ENCODE assay signal across 8 cellular contexts in the genomic region with DNA sequence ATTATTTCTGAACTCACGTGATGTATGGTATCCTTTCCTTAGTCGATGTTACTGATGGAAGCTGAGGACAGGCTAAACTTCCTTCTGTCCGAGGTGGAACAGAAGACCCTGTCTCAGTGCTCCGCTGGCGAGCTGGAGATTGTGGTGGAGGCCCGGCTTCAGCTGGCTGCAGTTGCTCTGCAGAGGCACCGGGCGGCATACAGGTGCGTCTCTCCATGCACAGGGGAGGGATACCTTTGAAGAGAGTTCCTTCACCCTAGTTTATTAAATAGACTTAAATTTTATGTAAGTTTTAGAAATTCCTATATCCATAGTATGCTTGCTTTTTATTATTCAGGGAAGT.
DNase-seq lines count a peak whose midpoint lies in the region; ATAC-seq and TF ChIP-seq lines count a peak whose summit lies in the region.

No MANE protein-coding gene starts in this region.

- no peaks in the 10 kb centered on the region for H3K36me3 ChIP-seq in ascending aorta
- no peaks in the 10 kb centered on the region for H3K36me3 ChIP-seq in lower lobe of right lung

- DNase-seq in AG20443 (ENCODE audit: low spot score) (peak; percentile 41), NCI-H748 (lab: John Stamatoyannopoulos, UW; ENCODE audit: unreplicated experiment) (peak; percentile 87), ascending aorta (ENCODE audit: low spot score in 2 of 2) (no peak), lower lobe of right lung (no peak), NCI-H187 treated with DMSO at 0.1 percent for 48 hours (lab: John Stamatoyannopoulos, UW) (no peak), mesenteric fat pad (ENCODE audit: low spot score) (no peak)

- H3K27me3 ChIP-seq in ascending aorta (no peaks in the 10 kb centered on the region), lower lobe of right lung (ENCODE audit: low read depth) (no peaks in the 10 kb centered on the region)

- intact Hi-C loops in ascending aorta (cut with DNase I) (no loop called here), lower lobe of right lung (cut with DNase I) (no loop called here)

- H3K4me3 ChIP-seq in ascending aorta: peak overlapping the region; percentile 33 to 47
- H3K4me3 ChIP-seq in lower lobe of right lung: peak overlapping the region; percentile 50

- H3K9me3 ChIP-seq in ascending aorta: no peaks in the 10 kb centered on the region
- no peaks in the 10 kb centered on the region for H3K9me3 ChIP-seq in lower lobe of right lung

- peak; percentile 60 for ATAC-seq in GM18858 (IDR thresholded peaks at IDR 0.05; ENCODE audit: unreplicated experiment)
- peak; percentile 46 for ATAC-seq in HG02981 (IDR thresholded peaks at IDR 0.05; ENCODE audit: unreplicated experiment)
- ATAC-seq in lower lobe of right lung: peak; percentile 29 to 31

- no peak for TF ChIP-seq CTCF in ascending aorta (IDR thresholded peaks at IDR 0.05)
- TF ChIP-seq CTCF in lower lobe of right lung (IDR thresholded peaks at IDR 0.05): no peak

- no peaks in the 10 kb centered on the region for H3K4me1 ChIP-seq in ascending aorta
- H3K4me1 ChIP-seq in lower lobe of right lung: no peaks in the 10 kb centered on the region

- H3K27ac ChIP-seq in ascending aorta (no peak overlapping the region), lower lobe of right lung (peak overlapping the region; percentile 66)

Comparison
In these comparisons a context has a peak if more than half of its experiments do, and no peak if none do; other contexts are left out.
1. DNase-seq: peak in AG20443 (single experiment) and NCI-H748 (single experiment); none in ascending aorta (0 of 2), lower lobe of right lung (single experiment), NCI-H187 treated with DMSO at 0.1 percent for 48 hours (single experiment) and mesenteric fat pad (single experiment).
2. Peak in every context shown above with its lines, with median percentiles within 50 percentile points of each other: ATAC-seq.